8 cellular contexts compared by ENCODE assay signal in genomic region chr1:47069076-47069475, GRCh38. TPM values are rescaled to one million over a fixed set of nuclear protein-coding genes. Genes with fewer than 3 reads are reported as not detected.
"Had no signal": no experiment of that assay in that cellular context is flagged by ENCODE, and none has a peak within 500 bp of the region (broad histone marks: within the 10 kb centered on the region; RNA-seq: fewer than 3 reads in every experiment).

No MANE protein-coding gene starts in this region.

RNA-seq across cellular contexts. Expression of gene CYP4Z1, which starts 2.0 kb away (rescaled TPM):
- total RNA-seq: fibroblast of lung; foreskin keratinocyte; hepatocyte; mammary epithelial cell; mucosa of gallbladder; naive thymus-derived CD4-positive, alpha-beta T cell; osteocyte had no signal
- polyA plus RNA-seq: fibroblast of lung; foreskin keratinocyte; hepatocyte; mammary epithelial cell; naive thymus-derived CD4-positive, alpha-beta T cell; sigmoid colon had no signal

RNA-seq across cellular contexts. Expression of gene CYP4X1, which starts 45.6 kb away (rescaled TPM):
- total RNA-seq: fibroblast of lung; naive thymus-derived CD4-positive, alpha-beta T cell had no signal
- polyA plus RNA-seq: naive thymus-derived CD4-positive, alpha-beta T cell had no signal
